In genomic region chr19:17720487-17720839, GRCh38 we compare ENCODE assay signal across 1 cellular context.
TF ChIP-seq lines count a peak whose summit lies in the region.

No MANE protein-coding gene starts in this region.

TF ChIP-seq in H1, 55 proteins besides CTCF, POLR2A, EP300 and RAD21 (continued from another document):
- no peak for TF ChIP-seq ATF2 (IDR thresholded peaks at IDR 0.05; ENCODE audit: low read length)
